25 cellular contexts compared by ENCODE assay signal in the genomic region with DNA sequence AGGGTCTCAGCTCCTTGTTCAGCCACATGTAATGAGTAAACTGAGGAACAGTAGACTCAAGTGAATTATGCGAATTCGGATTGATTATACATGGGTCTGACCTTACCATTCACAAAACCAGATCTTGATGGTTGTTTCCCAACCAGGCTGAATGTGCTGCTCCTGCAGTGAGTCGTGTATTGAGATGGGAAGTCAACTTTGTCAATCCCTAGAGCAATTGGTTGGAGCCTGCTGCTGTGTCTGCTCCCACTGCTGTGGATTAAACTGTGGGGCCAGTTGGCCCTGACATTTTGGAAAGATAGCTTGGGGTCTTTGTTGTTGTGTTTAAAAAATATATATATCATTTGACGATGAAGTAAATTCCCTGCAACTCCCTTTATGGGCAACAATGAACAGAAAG.
"Had no signal": no experiment of that assay in that cellular context is flagged by ENCODE, and none has a peak within 500 bp of the region (broad histone marks: within the 10 kb centered on the region; RNA-seq: fewer than 3 reads in every experiment).

No MANE protein-coding gene starts in this region.

- H3K4me3 Mint-ChIP-seq: activated CD4-positive, alpha-beta memory T cell treated with anti-CD3 and anti-CD28 coated beads, Interleukin-2, amount 10 ng/mL, durations not matched to agents 7 days and 5 days; activated CD4-positive, alpha-beta T cell treated with anti-CD3 and anti-CD28 coated beads for 36 hours; activated naive CD8-positive, alpha-beta T cell treated with anti-CD3 and anti-CD28 coated beads, Interleukin-2, amount 10 ng/mL, durations not matched to agents 7 days and 5 days had no signal

- H3K27me3 ChIP-seq: adrenal gland had no signal

- H3K4me1 ChIP-seq: adrenal gland had no signal

- H3K4me3 ChIP-seq: adrenal gland, SK-N-MC had no signal

- H3K27ac ChIP-seq: adrenal gland, SK-N-MC, VCaP had no signal

- DNase-seq: activated CD4-positive, alpha-beta memory T cell treated with anti-CD3 and anti-CD28 coated beads, Interleukin-2, amount 10 ng/mL, durations not matched to agents 7 days and 5 days; activated CD4-positive, alpha-beta T cell treated with anti-CD3 and anti-CD28 coated beads for 36 hours; activated CD4-positive, alpha-beta T cell treated with anti-CD3 and anti-CD28 coated beads, Interleukin-2, amount 50 U/mL, for 1 hour; activated naive CD4-positive, alpha-beta T cell treated with anti-CD3 and anti-CD28 coated beads, Interleukin-2, amount 50 U/mL, for 16 hours; activated naive CD8-positive, alpha-beta T cell treated with anti-CD3 and anti-CD28 coated beads, Interleukin-2, amount 10 ng/mL, durations not matched to agents 7 days and 5 days; activated T-cell treated with anti-CD3 and anti-CD28 coated beads, Interleukin-2, amount 50 U/mL, for 1 hour; adrenal gland; anterior cingulate cortex; caudate nucleus; Kasumi-1; KBM-7; NCI-H1105 treated with DMSO at 0.1 percent for 48 hours; NCI-H1436 treated with DMSO at 0.1 percent for 48 hours; NCI-H187 treated with DMSO at 0.1 percent for 48 hours; NCI-H2081 treated with DMSO at 0.1 percent for 48 hours; NCI-H446; NCI-H774; NK-92 treated with Interleukin-12 subunit alpha and Interleukin-12 subunit beta, amount 100 ng/mL, for 24 hours; OCI-M1; RPMI8226; T-helper 1 cell had no signal

- H3K4me1 Mint-ChIP-seq: activated naive CD8-positive, alpha-beta T cell treated with anti-CD3 and anti-CD28 coated beads, Interleukin-2, amount 10 ng/mL, durations not matched to agents 7 days and 5 days had no signal

- H3K9me3 ChIP-seq: adrenal gland had no signal

- H3K36me3 ChIP-seq: adrenal gland had no signal

- H3K36me3 Mint-ChIP-seq: activated naive CD8-positive, alpha-beta T cell treated with anti-CD3 and anti-CD28 coated beads, Interleukin-2, amount 10 ng/mL, durations not matched to agents 7 days and 5 days had no signal

- H3K9me3 Mint-ChIP-seq: activated CD4-positive, alpha-beta memory T cell treated with anti-CD3 and anti-CD28 coated beads, Interleukin-2, amount 10 ng/mL, durations not matched to agents 7 days and 5 days; activated naive CD8-positive, alpha-beta T cell treated with anti-CD3 and anti-CD28 coated beads, Interleukin-2, amount 10 ng/mL, durations not matched to agents 7 days and 5 days had no signal

- ATAC-seq: activated CD4-positive, alpha-beta T cell treated with anti-CD3 and anti-CD28 coated beads for 36 hours; Panc1; Right ventricle myocardium inferior had no signal

- H3K27ac Mint-ChIP-seq: activated CD4-positive, alpha-beta memory T cell treated with anti-CD3 and anti-CD28 coated beads, Interleukin-2, amount 10 ng/mL, durations not matched to agents 7 days and 5 days; activated CD4-positive, alpha-beta T cell treated with anti-CD3 and anti-CD28 coated beads for 36 hours; activated naive CD8-positive, alpha-beta T cell treated with anti-CD3 and anti-CD28 coated beads, Interleukin-2, amount 10 ng/mL, durations not matched to agents 7 days and 5 days had no signal
